22 cellular contexts compared by ENCODE assay signal in the genomic region with DNA sequence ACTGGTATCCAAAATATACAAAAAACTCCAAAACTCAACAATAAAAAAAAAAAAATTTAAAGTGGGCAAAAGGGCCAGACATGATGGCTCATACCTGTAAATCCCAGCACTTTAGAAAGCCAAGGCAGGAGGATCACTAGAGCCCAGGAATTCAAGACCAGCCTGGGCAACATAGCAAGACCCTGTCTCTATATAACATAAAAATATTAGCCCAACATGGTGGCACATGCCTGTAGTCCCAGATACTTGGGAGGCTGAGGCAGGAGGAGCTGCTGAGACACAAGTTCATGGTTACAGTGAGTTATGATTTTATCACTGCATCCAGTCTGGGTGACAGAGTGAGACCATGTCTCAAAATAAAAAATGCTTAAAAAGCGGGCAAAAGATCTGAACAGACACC.
"Had no signal": no experiment of that assay in that cellular context is flagged by ENCODE, and none has a peak within 500 bp of the region (broad histone marks: within the 10 kb centered on the region; RNA-seq: fewer than 3 reads in every experiment).

No MANE protein-coding gene starts in this region.

- H3K9me3 ChIP-seq: adrenal gland, SJSA1 had no signal

- H3K36me3 ChIP-seq: adrenal gland, SJSA1 had no signal

- H3K4me3 ChIP-seq: adrenal gland, K562, SJSA1 had no signal

- H3K27me3 ChIP-seq: adrenal gland, SJSA1 had no signal

- H3K4me1 ChIP-seq: adrenal gland had no signal

- H3K27ac ChIP-seq: adrenal gland, SJSA1 had no signal

- DNase-seq: activated CD4-positive, alpha-beta T cell treated with anti-CD3 and anti-CD28 coated beads for 48 hours; activated CD4-positive, alpha-beta T cell treated with anti-CD3 and anti-CD28 coated beads, Interleukin-2, amount 50 U/mL, for 4 hours; activated CD4-positive, CD25-positive, alpha-beta regulatory T cell treated with anti-CD3 and anti-CD28 coated beads, Interleukin-2, amount 50 U/mL, for 72 hours; activated CD8-positive, alpha-beta memory T cell treated with anti-CD3 and anti-CD28 coated beads, Interleukin-2, amount 50 U/mL, for 48 hours; activated CD8-positive, alpha-beta T cell treated with anti-CD3 and anti-CD28 coated beads, Interleukin-2, amount 10 ng/mL, durations not matched to agents 7 days and 5 days; activated naive CD4-positive, alpha-beta T cell treated with anti-CD3 and anti-CD28 coated beads, Interleukin-2, amount 50 U/mL, for 16 hours; activated naive CD8-positive, alpha-beta T cell treated with anti-CD3 and anti-CD28 coated beads, Interleukin-2, amount 10 ng/mL, durations not matched to agents 7 days and 5 days; activated T-cell treated with anti-CD3 and anti-CD28 coated beads, Interleukin-2, amount 50 U/mL, for 1 hour; adrenal gland; anterior cingulate cortex; NCI-H1048; NCI-H146; NCI-H1930; NCI-H2171; NCI-H2227 treated with DMSO at 0.1 percent for 48 hours; NCI-H446 treated with DMSO at 0.1 percent for 48 hours; NCI-H526; NCI-H774; SHP77; SW 1271 had no signal

- ATAC-seq: activated CD8-positive, alpha-beta T cell treated with anti-CD3 and anti-CD28 coated beads, Interleukin-2, amount 10 ng/mL, durations not matched to agents 7 days and 5 days; K562 had no signal
